ENCODE assay signal across 11 cellular contexts in the genomic region with DNA sequence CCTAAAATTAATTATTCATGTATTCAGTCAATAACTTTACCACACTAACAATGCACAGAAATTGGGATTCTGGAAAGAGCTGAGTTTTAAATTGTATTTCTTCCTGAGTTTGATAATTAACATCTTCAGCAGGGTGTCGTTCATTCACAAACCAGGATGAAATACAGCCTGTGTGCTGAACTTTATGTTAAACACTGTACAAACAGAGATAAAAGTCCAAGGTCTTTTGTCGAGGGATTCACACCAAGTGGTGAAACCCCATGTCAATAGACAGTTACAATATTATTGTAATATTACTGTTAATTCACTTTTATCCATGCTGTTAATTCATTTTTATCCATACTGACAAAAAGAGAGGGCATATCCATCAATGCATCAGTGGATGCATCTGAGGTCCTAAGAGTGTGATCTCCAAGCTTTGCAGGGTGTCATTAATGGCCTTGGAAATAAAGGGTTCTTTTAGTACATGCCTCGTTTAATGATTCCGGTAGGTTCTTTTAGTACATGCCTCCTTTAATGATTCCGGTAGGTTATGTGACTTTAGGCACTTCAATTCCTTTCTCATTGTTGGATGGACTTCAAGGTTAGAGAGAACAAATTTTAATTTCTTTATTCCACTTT.
"Had no signal": no experiment of that assay in that cellular context is flagged by ENCODE, and none has a peak within 500 bp of the region (broad histone marks: within the 10 kb centered on the region; RNA-seq: fewer than 3 reads in every experiment).

No MANE protein-coding gene starts in this region.

- DNase-seq: GM23248, GOT3, H7, H9, HCEC 1CT, HFFc6 had no signal

- H3K36me3 ChIP-seq: HAP-1 had no signal

- H3K9me3 ChIP-seq: HAP-1 had no signal

- FAIRE-seq: H1, H54 had no signal

- H3K4me1 ChIP-seq: HAP-1 had no signal

- H3K4me2 ChIP-seq: GM23338 had no signal

- H2AFZ ChIP-seq: GM23248, GM23338 had no signal

- H3K27ac ChIP-seq: GM23248 had no signal

- H3K4me3 ChIP-seq: GM23248, GM23338, HAP-1 had no signal

- ATAC-seq: GM23338, HCT116 had no signal

- H3K9ac ChIP-seq: GM23248 had no signal
